ENCODE assay signal across 9 cellular contexts in the genomic region with DNA sequence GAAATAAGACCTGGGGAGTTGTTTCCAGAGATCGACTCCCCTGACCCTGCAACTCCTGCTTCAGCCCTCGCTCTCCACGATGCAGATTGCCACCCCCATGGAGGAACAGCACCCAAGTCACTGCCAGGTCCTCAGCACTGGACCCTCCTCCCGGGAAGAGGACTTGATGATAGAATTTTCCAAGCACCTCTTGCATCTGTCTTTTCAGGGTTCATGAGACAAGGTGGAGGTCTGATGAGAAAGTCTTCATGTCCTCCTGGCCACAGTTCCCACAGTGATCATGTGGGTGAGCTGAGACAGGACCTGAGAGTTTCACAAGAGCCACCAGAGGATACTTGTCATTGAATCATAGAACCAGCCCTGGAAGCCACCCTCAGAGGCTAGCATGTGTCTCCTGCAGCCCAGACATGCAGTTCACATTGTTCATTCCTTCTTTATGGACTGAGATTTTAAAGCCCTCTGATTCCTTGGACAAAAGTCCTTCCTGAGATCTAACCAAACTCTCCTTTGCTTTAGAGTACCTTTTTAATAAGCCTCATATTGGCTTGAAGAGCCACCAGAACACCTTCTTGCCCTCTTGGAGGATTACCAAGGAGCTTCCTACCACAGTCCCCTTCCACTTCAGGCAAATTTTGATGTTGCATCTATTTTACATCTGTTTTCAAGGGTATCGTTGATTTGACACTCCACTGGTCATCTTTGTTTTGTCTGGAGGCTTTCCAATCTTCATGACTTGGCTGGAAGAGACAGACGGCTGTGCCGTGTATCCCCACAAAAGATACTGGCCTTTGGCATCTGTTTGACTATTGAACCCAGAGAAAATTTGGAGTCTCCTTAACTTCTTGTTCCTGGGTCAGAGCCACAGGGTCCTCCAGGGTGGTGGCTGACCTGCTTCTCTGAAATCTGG.
DNase-seq lines count a peak whose midpoint lies in the region; ATAC-seq and TF ChIP-seq lines count a peak whose summit lies in the region.
"Had no signal": no experiment of that assay in that cellular context is flagged by ENCODE, and none has a peak within 500 bp of the region (broad histone marks: within the 10 kb centered on the region; RNA-seq: fewer than 3 reads in every experiment).

No MANE protein-coding gene starts in this region.

- no peaks in the 10 kb centered on the region for H3K27me3 ChIP-seq in SK-N-SH (ENCODE audit: insufficient read depth)
- H3K27me3 ChIP-seq: MG63 had no signal

- H3K4me1 Mint-ChIP-seq in immature natural killer cell, result peaks cover 87 to 97% of the 10 kb centered on the region in 2 donors

- DNase-seq in immature natural killer cell (peak in 1 of 3 donors; percentile 25), SK-N-SH (no peak), mucosa of gallbladder (ENCODE audit: low spot score) (no peak)
- DNase-seq in stimulated activated CD4-positive, alpha-beta T cell treated with anti-CD3 and anti-CD28 coated beads, Interleukin-1b, Interleukin-23, amount 100 ng/mL, for 48 hours, result no peak
- no peak for DNase-seq in stimulated activated CD4-positive, alpha-beta T cell treated with anti-CD3 and anti-CD28 coated beads, Interleukin-4, amount 100 ng/mL, for 4 hours
- DNase-seq: MG63 had no signal

- H3K27me3 Mint-ChIP-seq in immature natural killer cell (ENCODE audit: low read depth in 3 of 3), result peaks cover 2 to 4% (median 3%) of the 10 kb centered on the region in 3 donors

- H3K4me3 ChIP-seq in SK-N-SH (ENCODE audit: low read depth in 2 of 2, low read length in 1 of 2), result no peak overlapping the region
- H3K4me3 ChIP-seq: MG63 had no signal

- peak overlapping the region; percentile 7 to 94 (median 80) for H3K27ac Mint-ChIP-seq in immature natural killer cell

- peaks cover 0 to 3% (median 0%) of the 10 kb centered on the region in 6 donors for H3K9me3 Mint-ChIP-seq in immature natural killer cell

- no peaks in the 10 kb centered on the region for H3K9me3 ChIP-seq in SK-N-SH
- H3K9me3 ChIP-seq: MG63 had no signal

- no peak for TF ChIP-seq RAD21 in SK-N-SH (IDR thresholded peaks at IDR 0.05; ENCODE audit: low read length)

- no peaks in the 10 kb centered on the region for H3K79me2 ChIP-seq in SK-N-SH (ENCODE audit: insufficient read depth)

- peak; percentile 58 for ATAC-seq in GM18520 (IDR thresholded peaks at IDR 0.05; ENCODE audit: unreplicated experiment)
- ATAC-seq in GM21529 (IDR thresholded peaks at IDR 0.05; ENCODE audit: unreplicated experiment), result peak; percentile 77
- peak; percentile 63 for ATAC-seq in HG03457 (IDR thresholded peaks at IDR 0.05; ENCODE audit: unreplicated experiment)

- WGBS in SK-N-SH (ENCODE audit: low lambda C conversion rate), result 88% methylated on average over 5 of the region's 7 CpGs

- H3K9me2 ChIP-seq in SK-N-SH, result no peaks in the 10 kb centered on the region

- no peak overlapping the region for H3K9ac ChIP-seq in SK-N-SH

- peaks cover 3 to 19% (median 3%) of the 10 kb centered on the region in 3 donors for H3K36me3 Mint-ChIP-seq in immature natural killer cell

- TF ChIP-seq EP300 in SK-N-SH (IDR thresholded peaks at IDR 0.05; ENCODE audit: borderline replicate concordance in 1 of 2, low read depth in 1 of 2, low read length in 1 of 2), result no peak

- H3K36me3 ChIP-seq in SK-N-SH (replicated peaks in 1 of 2; ENCODE audit: control insufficient read depth in 1 of 2, insufficient read depth in 2 of 2, low read length in 1 of 2), result no peaks in the 10 kb centered on the region
- H3K36me3 ChIP-seq: MG63 had no signal

- H3F3A ChIP-seq in SK-N-SH (replicated peaks; ENCODE audit: insufficient read depth), result peaks cover 7% of the 10 kb centered on the region

- no peak for TF ChIP-seq CTCF in SK-N-SH (IDR thresholded peaks at IDR 0.05)

- peaks cover 15 to 19% of the 10 kb centered on the region in 2 experiments for H3K4me1 ChIP-seq in SK-N-SH (ENCODE audit: control insufficient read depth in 1 of 2, insufficient read depth in 2 of 2, low read depth in 1 of 2, low read length in 1 of 2)

- POLR2A ChIA-PET in SK-N-SH (lab: Yijun Ruan, JAX), result no interaction called here

- H3K4me3 Mint-ChIP-seq in immature natural killer cell, result peak overlapping the region; percentile 40 to 68 (median 54)

- H2AFZ ChIP-seq in SK-N-SH (ENCODE audit: low read depth), result no peak overlapping the region

- CTCF ChIA-PET in SK-N-SH (lab: Yijun Ruan, JAX), result interaction anchor here (0.6 kb wide), 1 partner anchor 223 kb away, joined by 3 read pairs; no protein-coding TSS in a partner anchor

- no peak overlapping the region for H3K4me2 ChIP-seq in SK-N-SH

- no peak overlapping the region for H3K27ac ChIP-seq in SK-N-SH (ENCODE audit: low read depth in 2 of 2, low read length in 1 of 2)

- no peaks in the 10 kb centered on the region for H4K20me1 ChIP-seq in SK-N-SH (ENCODE audit: insufficient read depth)

TF ChIP-seq in SK-N-SH, 30 proteins besides CTCF, POLR2A, EP300 and RAD21:
- no peak for TF ChIP-seq POLR2AphosphoS5 (IDR thresholded peaks at IDR 0.05; ENCODE audit: low read depth, low read length)
- TF ChIP-seq TAF1 (IDR thresholded peaks at IDR 0.05; ENCODE audit: borderline replicate concordance, low read depth, low read length), result no peak
- TF ChIP-seq MXI1 (IDR thresholded peaks at IDR 0.05; ENCODE audit: low read depth, low read length), result no peak
- TF ChIP-seq FOXJ3 (CRISPR knock-in tag; IDR thresholded peaks at IDR 0.05), result no peak
- TF ChIP-seq NRF1 (IDR thresholded peaks at IDR 0.05; ENCODE audit: low read depth, low read length), result no peak
- TF ChIP-seq, protein P1, sequence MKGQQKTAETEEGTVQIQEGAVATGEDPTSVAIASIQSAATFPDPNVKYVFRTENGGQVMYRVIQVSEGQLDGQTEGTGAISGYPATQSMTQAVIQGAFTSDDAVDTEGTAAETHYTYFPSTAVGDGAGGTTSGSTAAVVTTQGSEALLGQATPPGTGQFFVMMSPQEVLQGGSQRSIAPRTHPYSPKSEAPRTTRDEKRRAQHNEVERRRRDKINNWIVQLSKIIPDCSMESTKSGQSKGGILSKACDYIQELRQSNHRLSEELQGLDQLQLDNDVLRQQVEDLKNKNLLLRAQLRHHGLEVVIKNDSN (IDR thresholded peaks at IDR 0.05; ENCODE audit: borderline replicate concordance, low read depth), result no peak
- no peak for TF ChIP-seq FOSL2 (IDR thresholded peaks at IDR 0.05; ENCODE audit: borderline replicate concordance, low read depth)
